8 cellular contexts compared by ENCODE assay signal in genomic region chrX:47129879-47130358, GRCh38. TPM values are rescaled to one million over a fixed set of nuclear protein-coding genes. Genes with fewer than 3 reads are reported as not detected.
DNase-seq lines count a peak whose midpoint lies in the region; ATAC-seq, FAIRE-seq and TF ChIP-seq lines count a peak whose summit lies in the region.

No MANE protein-coding gene starts in this region.

- no peak for TF ChIP-seq POLR2A in right lobe of liver (IDR thresholded peaks at IDR 0.05)

- no peaks in the 10 kb centered on the region for H3K36me3 ChIP-seq in astrocyte (ENCODE audit: insufficient read depth, low read length)
- no peaks in the 10 kb centered on the region for H3K36me3 ChIP-seq in right lobe of liver

- H3K9me3 Mint-ChIP-seq in activated naive CD4-positive, alpha-beta T cell treated with anti-CD3 and anti-CD28 coated beads for 36 hours = no peaks in the 10 kb centered on the region
- H3K9me3 Mint-ChIP-seq in astrocyte (ENCODE audit: unreplicated experiment) (no peaks in the 10 kb centered on the region), type B pancreatic cell (no peaks in the 10 kb centered on the region)

- H3K9ac ChIP-seq in astrocyte (ENCODE audit: low read length) = peak overlapping the region; percentile 83

- H3K4me3 Mint-ChIP-seq in activated naive CD4-positive, alpha-beta T cell treated with anti-CD3 and anti-CD28 coated beads for 36 hours = peak overlapping the region; percentile 99
- peak overlapping the region; percentile 95 for H3K4me3 Mint-ChIP-seq in astrocyte (ENCODE audit: unreplicated experiment)
- peak overlapping the region; percentile 98 for H3K4me3 Mint-ChIP-seq in type B pancreatic cell

- H3K4me2 ChIP-seq in astrocyte (ENCODE audit: low read length) = peak overlapping the region; percentile 93

- H3K9me3 ChIP-seq in astrocyte (ENCODE audit: insufficient read depth, low read depth, low read length) (no peaks in the 10 kb centered on the region), right lobe of liver (no peaks in the 10 kb centered on the region)

- no peaks in the 10 kb centered on the region for H4K20me1 ChIP-seq in astrocyte (ENCODE audit: insufficient read depth, low read length)

- TF ChIP-seq CTCF in astrocyte (IDR thresholded peaks at IDR 0.05; ENCODE audit: insufficient read depth, low read depth, low read length) (no peak), right lobe of liver (IDR thresholded peaks at IDR 0.05) (no peak), type B pancreatic cell (conservative IDR thresholded peaks at IDR 0.05) (no peak)

- no peak overlapping the region for H2AFZ ChIP-seq in astrocyte (ENCODE audit: low read depth, low read length)

- no peak for DNase-seq in activated naive CD4-positive, alpha-beta T cell treated with anti-CD3 and anti-CD28 coated beads for 36 hours
- DNase-seq in activated naive CD4-positive, alpha-beta T cell (lab: John Stamatoyannopoulos, UW) = no peak
- DNase-seq in astrocyte (ENCODE audit: low read depth) (no peak), right lobe of liver (no peak), type B pancreatic cell (ENCODE audit: extremely low spot score, unreplicated experiment) (no peak), NCI-H1048 (lab: John Stamatoyannopoulos, UW) (no peak), RKO (ENCODE audit: low spot score) (no peak)
- DNase-seq in activated CD4-positive, CD25-positive, alpha-beta regulatory T cell (lab: John Stamatoyannopoulos, UW) = no peak

- H3K27ac ChIP-seq in astrocyte (ENCODE audit: low read depth, low read length) (no peak overlapping the region), right lobe of liver (peak overlapping the region in 1 of 3 donors; percentile 35)

- H3K27ac Mint-ChIP-seq in activated naive CD4-positive, alpha-beta T cell treated with anti-CD3 and anti-CD28 coated beads for 36 hours = peak overlapping the region; percentile 98
- H3K27ac Mint-ChIP-seq in astrocyte (ENCODE audit: unreplicated experiment) (peak overlapping the region; percentile 66), type B pancreatic cell (no peak overlapping the region)

- 30% methylated on average over 10 of the region's 11 CpGs for WGBS in right lobe of liver (ENCODE audit: insufficient coverage, low coverage, low lambda C conversion rate, missing lambda C conversion rate)

- H3K4me3 ChIP-seq in astrocyte (ENCODE audit: insufficient read depth, low read depth, low read length) = peak overlapping the region; percentile 81
- H3K4me3 ChIP-seq in right lobe of liver = peak overlapping the region; percentile 43 to 61 (median 59)

- no peaks in the 10 kb centered on the region for H3K27me3 Mint-ChIP-seq in activated naive CD4-positive, alpha-beta T cell treated with anti-CD3 and anti-CD28 coated beads for 36 hours (ENCODE audit: low read depth)
- H3K27me3 Mint-ChIP-seq in astrocyte (ENCODE audit: low read depth, unreplicated experiment) = no peaks in the 10 kb centered on the region
- no peaks in the 10 kb centered on the region for H3K27me3 Mint-ChIP-seq in type B pancreatic cell

- intact Hi-C loops in activated naive CD4-positive, alpha-beta T cell treated with anti-CD3 and anti-CD28 coated beads for 36 hours (cut with micrococcal nuclease) = loop anchor here (1.0 to 2.0 kb wide), 5 partner anchors 14 to 683 kb away; partner anchors contain the start of genes NDUFB11 and ZNF41
- intact Hi-C loops in right lobe of liver (cut with DNase I) = no loop called here

- FAIRE-seq in astrocyte (lab: Jason Lieb, UNC) = no peak

- H3K36me3 Mint-ChIP-seq in activated naive CD4-positive, alpha-beta T cell treated with anti-CD3 and anti-CD28 coated beads for 36 hours (ENCODE audit: low read depth) = no peaks in the 10 kb centered on the region
- H3K36me3 Mint-ChIP-seq in astrocyte (ENCODE audit: low read depth, unreplicated experiment) = no peaks in the 10 kb centered on the region
- H3K36me3 Mint-ChIP-seq in type B pancreatic cell = no peaks in the 10 kb centered on the region

- ATAC-seq in right lobe of liver = no peak

- CTCF ChIA-PET in activated naive CD4-positive, alpha-beta T cell treated with anti-CD3 and anti-CD28 coated beads for 36 hours (lab: Charles Lee) = interaction anchor here (2.3 kb wide), 1 partner anchor 15 kb away, joined by 6 read pairs; the partner anchor contains the start of genes NDUFB11 and RBM10

- H3K4me1 Mint-ChIP-seq in activated naive CD4-positive, alpha-beta T cell treated with anti-CD3 and anti-CD28 coated beads for 36 hours (ENCODE audit: low read depth) = peaks cover 5% of the 10 kb centered on the region
- H3K4me1 Mint-ChIP-seq in astrocyte (ENCODE audit: low read depth, unreplicated experiment) (no peaks in the 10 kb centered on the region), type B pancreatic cell (ENCODE audit: unreplicated experiment) (no peaks in the 10 kb centered on the region)

- no peaks in the 10 kb centered on the region for H3K4me1 ChIP-seq in astrocyte (ENCODE audit: insufficient read depth, low read length)
- no peaks in the 10 kb centered on the region for H3K4me1 ChIP-seq in right lobe of liver

- no peaks in the 10 kb centered on the region for H3K79me2 ChIP-seq in astrocyte (ENCODE audit: insufficient read depth, low read length)

- no peaks in the 10 kb centered on the region for H3K27me3 ChIP-seq in astrocyte (ENCODE audit: insufficient read depth, low read length)
- H3K27me3 ChIP-seq in right lobe of liver = no peaks in the 10 kb centered on the region

RNA-seq across cellular contexts. Expression of gene NDUFB11, which starts 14.6 kb away (rescaled TPM):
- 10 to 100 TPM; 85.8 to 87.2 TPM for total RNA-seq in activated naive CD4-positive, alpha-beta T cell treated with anti-CD3 and anti-CD28 coated beads for 36 hours
- total RNA-seq in astrocyte (79.4 and 86.3 TPM in 2 replicates), right lobe of liver (10 to 100 TPM; 37.8 to 64.0 (median 50.7) TPM), type B pancreatic cell (ENCODE audit: low replicate concordance) (95.5 and 103 TPM in 2 replicates)

RNA-seq across cellular contexts. Expression of gene RBM10, which starts 15.1 kb away (rescaled TPM):
- 10 to 100 TPM; 65.4 to 65.5 TPM for total RNA-seq in activated naive CD4-positive, alpha-beta T cell treated with anti-CD3 and anti-CD28 coated beads for 36 hours
- total RNA-seq in astrocyte = 35.9 and 36.3 TPM in 2 replicates
- total RNA-seq in right lobe of liver = 10 to 100 TPM; 12.5 to 20.8 (median 15.2) TPM
- 46.7 and 61.9 TPM in 2 replicates for total RNA-seq in type B pancreatic cell (ENCODE audit: low replicate concordance)

RNA-seq across cellular contexts. Expression of gene RGN, which starts 51.7 kb away (rescaled TPM):
- not detected for total RNA-seq in activated naive CD4-positive, alpha-beta T cell treated with anti-CD3 and anti-CD28 coated beads for 36 hours
- total RNA-seq in astrocyte (not detected in 2 replicates), right lobe of liver (100 to 1,000 TPM in 4 of 6 experiments, 10 to 100 TPM in 2; 44.6 to 292 (median 130) TPM), type B pancreatic cell (ENCODE audit: low replicate concordance) (3.5 and 16.2 TPM in 2 replicates)
